In the genomic region with DNA sequence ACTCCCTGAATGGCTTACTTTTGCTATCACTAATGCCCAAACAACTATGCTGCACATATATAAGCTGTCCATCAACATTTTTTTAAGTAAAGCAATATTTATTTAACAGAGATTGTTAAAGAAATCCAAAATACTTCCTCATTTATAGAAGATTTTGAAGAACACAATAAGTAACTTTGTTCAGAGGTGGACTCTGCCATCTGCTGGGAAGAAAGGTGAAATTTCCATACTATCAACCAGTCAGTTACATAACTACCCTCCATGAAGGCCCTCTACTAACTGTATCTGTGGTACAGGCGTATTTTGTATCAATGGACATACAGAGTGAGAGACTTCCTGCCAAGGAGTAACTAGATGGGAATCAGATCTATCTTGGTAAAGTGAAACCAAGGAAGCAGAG, we compare ENCODE assay signal across 2 cellular contexts.
TF ChIP-seq lines count a peak whose summit lies in the region.

No MANE protein-coding gene starts in this region.

TF ChIP-seq in K562, 482 proteins besides CTCF, POLR2A, EP300 and RAD21 (continued from another document):
- TF ChIP-seq, protein P1, sequence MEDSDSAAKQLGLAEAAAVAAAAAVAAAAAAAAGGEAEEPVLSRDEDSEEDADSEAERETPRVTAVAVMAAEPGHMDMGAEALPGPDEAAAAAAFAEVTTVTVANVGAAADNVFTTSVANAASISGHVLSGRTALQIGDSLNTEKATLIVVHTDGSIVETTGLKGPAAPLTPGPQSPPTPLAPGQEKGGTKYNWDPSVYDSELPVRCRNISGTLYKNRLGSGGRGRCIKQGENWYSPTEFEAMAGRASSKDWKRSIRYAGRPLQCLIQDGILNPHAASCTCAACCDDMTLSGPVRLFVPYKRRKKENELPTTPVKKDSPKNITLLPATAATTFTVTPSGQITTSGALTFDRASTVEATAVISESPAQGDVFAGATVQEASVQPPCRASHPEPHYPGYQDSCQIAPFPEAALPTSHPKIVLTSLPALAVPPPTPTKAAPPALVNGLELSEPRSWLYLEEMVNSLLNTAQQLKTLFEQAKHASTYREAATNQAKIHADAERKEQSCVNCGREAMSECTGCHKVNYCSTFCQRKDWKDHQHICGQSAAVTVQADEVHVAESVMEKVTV (CRISPR knock-in tag; IDR thresholded peaks at IDR 0.05) = 0 out of 2 replicates have a peak, but pooled peaks have one; percentile 22
- TF ChIP-seq JUNB (CRISPR knock-in tag; conservative IDR thresholded peaks at IDR 0.05) (no peak), BRD9 (IDR thresholded peaks at IDR 0.05; ENCODE audit: low read depth, partially characterized antibody) (no peak)

TF ChIP-seq in liver, 16 proteins besides CTCF, POLR2A, EP300 and RAD21:
- TF ChIP-seq, protein P2, sequence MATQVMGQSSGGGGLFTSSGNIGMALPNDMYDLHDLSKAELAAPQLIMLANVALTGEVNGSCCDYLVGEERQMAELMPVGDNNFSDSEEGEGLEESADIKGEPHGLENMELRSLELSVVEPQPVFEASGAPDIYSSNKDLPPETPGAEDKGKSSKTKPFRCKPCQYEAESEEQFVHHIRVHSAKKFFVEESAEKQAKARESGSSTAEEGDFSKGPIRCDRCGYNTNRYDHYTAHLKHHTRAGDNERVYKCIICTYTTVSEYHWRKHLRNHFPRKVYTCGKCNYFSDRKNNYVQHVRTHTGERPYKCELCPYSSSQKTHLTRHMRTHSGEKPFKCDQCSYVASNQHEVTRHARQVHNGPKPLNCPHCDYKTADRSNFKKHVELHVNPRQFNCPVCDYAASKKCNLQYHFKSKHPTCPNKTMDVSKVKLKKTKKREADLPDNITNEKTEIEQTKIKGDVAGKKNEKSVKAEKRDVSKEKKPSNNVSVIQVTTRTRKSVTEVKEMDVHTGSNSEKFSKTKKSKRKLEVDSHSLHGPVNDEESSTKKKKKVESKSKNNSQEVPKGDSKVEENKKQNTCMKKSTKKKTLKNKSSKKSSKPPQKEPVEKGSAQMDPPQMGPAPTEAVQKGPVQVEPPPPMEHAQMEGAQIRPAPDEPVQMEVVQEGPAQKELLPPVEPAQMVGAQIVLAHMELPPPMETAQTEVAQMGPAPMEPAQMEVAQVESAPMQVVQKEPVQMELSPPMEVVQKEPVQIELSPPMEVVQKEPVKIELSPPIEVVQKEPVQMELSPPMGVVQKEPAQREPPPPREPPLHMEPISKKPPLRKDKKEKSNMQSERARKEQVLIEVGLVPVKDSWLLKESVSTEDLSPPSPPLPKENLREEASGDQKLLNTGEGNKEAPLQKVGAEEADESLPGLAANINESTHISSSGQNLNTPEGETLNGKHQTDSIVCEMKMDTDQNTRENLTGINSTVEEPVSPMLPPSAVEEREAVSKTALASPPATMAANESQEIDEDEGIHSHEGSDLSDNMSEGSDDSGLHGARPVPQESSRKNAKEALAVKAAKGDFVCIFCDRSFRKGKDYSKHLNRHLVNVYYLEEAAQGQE (IDR thresholded peaks at IDR 0.05) = no peak
- no peak for TF ChIP-seq RXRA (IDR thresholded peaks at IDR 0.05)
- TF ChIP-seq NR2F2 (IDR thresholded peaks at IDR 0.05) = no peak
- no peak for TF ChIP-seq FOXA1 (IDR thresholded peaks at IDR 0.05)
- TF ChIP-seq YY1 (IDR thresholded peaks at IDR 0.05) = no peak
- TF ChIP-seq HNF4A (conservative IDR thresholded peaks at IDR 0.05) = no peak
